ENCODE assay signal across 16 cellular contexts in the genomic region with DNA sequence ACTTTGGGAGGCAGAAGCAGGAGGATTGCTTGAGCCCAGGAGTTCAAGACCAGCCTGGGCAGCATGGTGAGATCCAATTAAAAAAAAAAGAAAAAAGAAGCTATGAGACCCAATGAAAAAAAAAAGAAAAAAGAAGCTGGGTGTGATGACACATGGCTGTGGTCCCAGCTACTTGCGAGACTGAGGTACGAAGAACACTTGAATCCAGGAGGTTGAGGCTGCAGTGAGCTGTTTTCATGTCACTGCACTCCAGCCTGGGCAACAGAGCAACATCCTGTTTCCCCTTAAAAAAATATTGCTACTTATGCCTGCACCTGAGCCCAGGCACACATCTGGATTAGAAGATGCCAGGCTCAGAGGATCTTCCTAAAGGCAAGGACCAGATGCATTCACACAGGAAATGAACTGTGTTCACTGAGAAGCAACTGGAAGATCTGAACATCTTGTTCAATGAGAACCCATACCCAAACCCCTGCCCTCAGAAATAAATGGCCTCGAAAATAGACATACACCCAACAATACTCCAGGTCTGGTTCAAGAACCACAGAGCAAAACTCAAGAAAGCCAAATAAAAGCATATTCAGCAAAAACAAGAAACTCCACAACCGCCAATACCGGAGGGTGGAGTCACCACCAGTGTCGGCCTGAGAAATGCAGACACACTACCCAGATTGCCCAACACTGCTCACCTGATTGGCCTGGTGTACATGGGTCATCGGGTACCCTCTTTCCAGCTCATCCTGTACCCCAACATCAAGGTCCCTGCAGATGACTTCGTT. TPM values are rescaled to one million over a fixed set of nuclear protein-coding genes. Genes with fewer than 3 reads are reported as not detected.
A peak's percentile ranks its signal among the peaks of the same experiment; 100 is the strongest.
DNase-seq lines count a peak whose midpoint lies in the region; ATAC-seq and TF ChIP-seq lines count a peak whose summit lies in the region.
"Had no signal": no experiment of that assay in that cellular context is flagged by ENCODE, and none has a peak within 500 bp of the region (broad histone marks: within the 10 kb centered on the region; RNA-seq: fewer than 3 reads in every experiment).

No MANE protein-coding gene starts in this region.

- H3K9me3 ChIP-seq in DND-41 (ENCODE audit: insufficient read depth, low read length, severe bottlenecking) = no peaks in the 10 kb centered on the region
- H3K9me3 ChIP-seq in OCI-LY1 (ENCODE audit: low read length) = no peaks in the 10 kb centered on the region
- H3K9me3 ChIP-seq in upper lobe of right lung = no peaks in the 10 kb centered on the region
- H3K9me3 ChIP-seq in right atrium auricular region = no peaks in the 10 kb centered on the region
- H3K9me3 ChIP-seq: Caco-2 had no signal

- DNase-seq in DND-41 = peak; percentile 24
- DNase-seq in islet precursor cell = peak; percentile 37
- peak; percentile 29 for DNase-seq in posterior vena cava (ENCODE audit: low spot score)
- no peak for DNase-seq in upper lobe of right lung
- DNase-seq in right atrium auricular region (ENCODE audit: low spot score) = no peak
- DNase-seq in coronary artery (ENCODE audit: low spot score) = no peak
- DNase-seq: ACHN, AML-193, Caco-2, DMS53, NCI-H1092, NCI-H2081 treated with DMSO at 0.1 percent for 48 hours, NCI-H524 treated with DMSO at 0.1 percent for 48 hours, Right ventricle myocardium superior had no signal

- H3K79me2 ChIP-seq in DND-41 (ENCODE audit: insufficient read depth, low read length) (peaks cover 24% of the 10 kb centered on the region), OCI-LY1 (ENCODE audit: insufficient read depth, low read length) (peaks cover 47% of the 10 kb centered on the region)

- peaks cover 25% of the 10 kb centered on the region for H3K4me1 ChIP-seq in DND-41 (ENCODE audit: insufficient read depth, low read length)
- H3K4me1 ChIP-seq in OCI-LY1 (ENCODE audit: insufficient read depth, low read length, severe bottlenecking) = peaks cover 16% of the 10 kb centered on the region
- H3K4me1 ChIP-seq in upper lobe of right lung = no peaks in the 10 kb centered on the region
- H3K4me1 ChIP-seq in right atrium auricular region = peaks cover 0 to 5% of the 10 kb centered on the region in 2 donors
- H3K4me1 ChIP-seq: Caco-2 had no signal

- H3K4me2 ChIP-seq in DND-41 (ENCODE audit: insufficient read depth, low read length) (no peak overlapping the region), OCI-LY1 (ENCODE audit: low read length) (no peak overlapping the region)

- ATAC-seq in DND-41 (ENCODE audit: insufficient read depth, low read depth) (no peak), upper lobe of right lung (no peak)
- ATAC-seq: SK-N-SH treated with all-trans-retinoic acid at 6 μM for 48 hours had no signal

- TF ChIP-seq CTCF in DND-41 (IDR thresholded peaks at IDR 0.05; ENCODE audit: borderline replicate concordance, extremely low read depth, low read length, poor library complexity, severe bottlenecking) = no peak
- TF ChIP-seq CTCF in OCI-LY1 (IDR thresholded peaks at IDR 0.05; ENCODE audit: low read length) = no peak
- TF ChIP-seq CTCF in upper lobe of right lung (IDR thresholded peaks at IDR 0.05) = no peak
- no peak for TF ChIP-seq CTCF in right atrium auricular region (IDR thresholded peaks at IDR 0.05)
- no peak for TF ChIP-seq CTCF in coronary artery (IDR thresholded peaks at IDR 0.05)

- no peaks in the 10 kb centered on the region for H3K9me2 ChIP-seq in OCI-LY1 (ENCODE audit: low read depth, low read length)

- H3K9ac ChIP-seq in DND-41 (ENCODE audit: low read depth, low read length) (no peak overlapping the region), OCI-LY1 (ENCODE audit: low read length) (no peak overlapping the region)

- no peaks in the 10 kb centered on the region for H3K27me3 ChIP-seq in DND-41 (ENCODE audit: insufficient read depth, low read length, poor library complexity)
- H3K27me3 ChIP-seq in OCI-LY1 (ENCODE audit: insufficient read depth, low read length) = no peaks in the 10 kb centered on the region
- H3K27me3 ChIP-seq in upper lobe of right lung = no peaks in the 10 kb centered on the region
- no peaks in the 10 kb centered on the region for H3K27me3 ChIP-seq in right atrium auricular region

- no peak overlapping the region for H3K27ac ChIP-seq in DND-41 (ENCODE audit: low read length)
- peak overlapping the region; percentile 39 for H3K27ac ChIP-seq in OCI-LY1 (ENCODE audit: low read depth, low read length, poor library complexity, severe bottlenecking)
- H3K27ac ChIP-seq in upper lobe of right lung = no peak overlapping the region
- H3K27ac ChIP-seq in right atrium auricular region = no peak overlapping the region
- no peak overlapping the region for H3K27ac ChIP-seq in coronary artery

- H4K20me1 ChIP-seq in DND-41 (ENCODE audit: insufficient read depth, low read length) (no peaks in the 10 kb centered on the region), OCI-LY1 (ENCODE audit: insufficient read depth, low read length) (no peaks in the 10 kb centered on the region)

- H3K36me3 ChIP-seq in DND-41 (ENCODE audit: insufficient read depth, low read length) (0 out of 2 replicates have a peak, but pooled peaks cover 6% of the 10 kb centered on the region), OCI-LY1 (ENCODE audit: insufficient read depth, low read length) (peaks cover 29% of the 10 kb centered on the region), upper lobe of right lung (peaks cover 11% of the 10 kb centered on the region), right atrium auricular region (no peaks in the 10 kb centered on the region)

- no peaks in the 10 kb centered on the region for H3F3A ChIP-seq in OCI-LY1 (ENCODE audit: insufficient read depth, low read length)

- H2AFZ ChIP-seq in DND-41 (ENCODE audit: low read depth, low read length) (no peak overlapping the region), OCI-LY1 (ENCODE audit: low read length) (no peak overlapping the region)

- intact Hi-C loops in posterior vena cava (cut with DNase I) (loop anchor here in 1 of 2 donors (1.0 kb wide), 1 partner anchor 36 kb away; no protein-coding TSS in a partner anchor), upper lobe of right lung (cut with DNase I) (no loop called here)

- no peak overlapping the region for H3K4me3 ChIP-seq in DND-41 (ENCODE audit: low read depth in 1 of 2, low read length in 2 of 2)
- no peak overlapping the region for H3K4me3 ChIP-seq in OCI-LY1 (ENCODE audit: low read depth, low read length, poor library complexity, severe bottlenecking)
- H3K4me3 ChIP-seq in upper lobe of right lung = no peak overlapping the region
- H3K4me3 ChIP-seq in right atrium auricular region = no peak overlapping the region
- H3K4me3 ChIP-seq in coronary artery = no peak overlapping the region

RNA-seq across cellular contexts. Expression of a gene that starts 4.4 kb away (rescaled TPM):
- total RNA-seq in posterior vena cava (10 to 100 TPM; 16.7 to 23.6 TPM), upper lobe of right lung (25.3 TPM), right atrium auricular region (10 to 100 TPM in 1 of 2 donors, 1 to 10 TPM in 1; 6.9 to 13.1 TPM)

RNA-seq across cellular contexts. Expression of a gene that starts 53.5 kb away (rescaled TPM):
- 10 to 100 TPM; 18.8 to 28.1 TPM for total RNA-seq in posterior vena cava
- 19.8 TPM for total RNA-seq in upper lobe of right lung
- total RNA-seq in right atrium auricular region = 10 to 100 TPM in 1 of 2 donors, 1 to 10 TPM in 1; 4.3 to 11.1 TPM

Comparison
In these comparisons a context has a peak if more than half of its experiments do, and no peak if none do; other contexts are left out.
1. DNase-seq: peak in DND-41 (single experiment), islet precursor cell (single experiment) and posterior vena cava (single experiment); none in upper lobe of right lung (single experiment), right atrium auricular region (single experiment) and coronary artery (single experiment).